In genomic region chr6:159790947-159791598, GRCh38 we compare ENCODE assay signal across 1 cellular context.
A peak's percentile ranks its signal among the peaks of the same experiment; 100 is the strongest.
TF ChIP-seq lines count a peak whose summit lies in the region.

No MANE protein-coding gene starts in this region.

TF ChIP-seq in HepG2, 621 proteins besides CTCF, POLR2A, EP300 and RAD21 (continued from another document):
- TF ChIP-seq, protein P1, sequence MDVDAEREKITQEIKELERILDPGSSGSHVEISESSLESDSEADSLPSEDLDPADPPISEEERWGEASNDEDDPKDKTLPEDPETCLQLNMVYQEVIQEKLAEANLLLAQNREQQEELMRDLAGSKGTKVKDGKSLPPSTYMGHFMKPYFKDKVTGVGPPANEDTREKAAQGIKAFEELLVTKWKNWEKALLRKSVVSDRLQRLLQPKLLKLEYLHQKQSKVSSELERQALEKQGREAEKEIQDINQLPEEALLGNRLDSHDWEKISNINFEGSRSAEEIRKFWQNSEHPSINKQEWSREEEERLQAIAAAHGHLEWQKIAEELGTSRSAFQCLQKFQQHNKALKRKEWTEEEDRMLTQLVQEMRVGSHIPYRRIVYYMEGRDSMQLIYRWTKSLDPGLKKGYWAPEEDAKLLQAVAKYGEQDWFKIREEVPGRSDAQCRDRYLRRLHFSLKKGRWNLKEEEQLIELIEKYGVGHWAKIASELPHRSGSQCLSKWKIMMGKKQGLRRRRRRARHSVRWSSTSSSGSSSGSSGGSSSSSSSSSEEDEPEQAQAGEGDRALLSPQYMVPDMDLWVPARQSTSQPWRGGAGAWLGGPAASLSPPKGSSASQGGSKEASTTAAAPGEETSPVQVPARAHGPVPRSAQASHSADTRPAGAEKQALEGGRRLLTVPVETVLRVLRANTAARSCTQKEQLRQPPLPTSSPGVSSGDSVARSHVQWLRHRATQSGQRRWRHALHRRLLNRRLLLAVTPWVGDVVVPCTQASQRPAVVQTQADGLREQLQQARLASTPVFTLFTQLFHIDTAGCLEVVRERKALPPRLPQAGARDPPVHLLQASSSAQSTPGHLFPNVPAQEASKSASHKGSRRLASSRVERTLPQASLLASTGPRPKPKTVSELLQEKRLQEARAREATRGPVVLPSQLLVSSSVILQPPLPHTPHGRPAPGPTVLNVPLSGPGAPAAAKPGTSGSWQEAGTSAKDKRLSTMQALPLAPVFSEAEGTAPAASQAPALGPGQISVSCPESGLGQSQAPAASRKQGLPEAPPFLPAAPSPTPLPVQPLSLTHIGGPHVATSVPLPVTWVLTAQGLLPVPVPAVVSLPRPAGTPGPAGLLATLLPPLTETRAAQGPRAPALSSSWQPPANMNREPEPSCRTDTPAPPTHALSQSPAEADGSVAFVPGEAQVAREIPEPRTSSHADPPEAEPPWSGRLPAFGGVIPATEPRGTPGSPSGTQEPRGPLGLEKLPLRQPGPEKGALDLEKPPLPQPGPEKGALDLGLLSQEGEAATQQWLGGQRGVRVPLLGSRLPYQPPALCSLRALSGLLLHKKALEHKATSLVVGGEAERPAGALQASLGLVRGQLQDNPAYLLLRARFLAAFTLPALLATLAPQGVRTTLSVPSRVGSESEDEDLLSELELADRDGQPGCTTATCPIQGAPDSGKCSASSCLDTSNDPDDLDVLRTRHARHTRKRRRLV (CRISPR knock-in tag; IDR thresholded peaks at IDR 0.05) = 0 out of 2 replicates have a peak, but pooled peaks have one; percentile 35
- TF ChIP-seq SMARCE1 (IDR thresholded peaks at IDR 0.05; ENCODE audit: borderline replicate concordance) = no peak
- TF ChIP-seq NCOA1 (CRISPR knock-in tag; IDR thresholded peaks at IDR 0.05) = peak; percentile 76
- TF ChIP-seq PBX2 (CRISPR knock-in tag; IDR thresholded peaks at IDR 0.05) = 0 out of 2 replicates have a peak, but pooled peaks have one; percentile 39
- 0 out of 2 replicates have a peak, but pooled peaks have one; percentile 4 for TF ChIP-seq ZGPAT (CRISPR knock-in tag; IDR thresholded peaks at IDR 0.05)
- TF ChIP-seq KLF6 (CRISPR knock-in tag; IDR thresholded peaks at IDR 0.05) = 0 out of 2 replicates have a peak, but pooled peaks have one; percentile 37
- TF ChIP-seq DZIP1 (CRISPR knock-in tag; IDR thresholded peaks at IDR 0.05) = no peak
- TF ChIP-seq, protein P2, sequence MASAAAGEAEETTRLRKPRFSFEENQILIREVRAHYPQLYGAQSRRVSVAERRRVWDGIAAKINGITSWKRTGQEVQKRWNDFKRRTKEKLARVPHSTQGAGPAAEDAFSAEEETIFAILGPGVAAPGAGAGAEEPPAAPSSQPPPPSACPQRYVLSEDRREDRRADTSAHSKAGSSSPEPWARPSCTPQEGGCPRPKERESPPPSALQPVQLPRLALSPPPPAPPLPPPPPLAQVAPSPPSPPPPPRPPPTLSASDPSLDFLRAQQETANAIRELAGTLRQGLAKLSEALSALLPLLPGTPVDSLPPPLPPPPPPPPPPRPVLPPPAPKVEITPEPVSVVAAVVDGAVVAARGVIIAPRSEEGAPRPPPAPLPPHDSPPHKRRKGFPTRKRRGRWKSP (CRISPR knock-in tag; IDR thresholded peaks at IDR 0.05) = 0 out of 2 replicates have a peak, but pooled peaks have one; percentile 1
- 0 out of 2 replicates have a peak, but pooled peaks have one; percentile 47 for TF ChIP-seq ZNF30 (CRISPR knock-in tag; IDR thresholded peaks at IDR 0.05)
